8 cellular contexts compared by ENCODE assay signal in the genomic region with DNA sequence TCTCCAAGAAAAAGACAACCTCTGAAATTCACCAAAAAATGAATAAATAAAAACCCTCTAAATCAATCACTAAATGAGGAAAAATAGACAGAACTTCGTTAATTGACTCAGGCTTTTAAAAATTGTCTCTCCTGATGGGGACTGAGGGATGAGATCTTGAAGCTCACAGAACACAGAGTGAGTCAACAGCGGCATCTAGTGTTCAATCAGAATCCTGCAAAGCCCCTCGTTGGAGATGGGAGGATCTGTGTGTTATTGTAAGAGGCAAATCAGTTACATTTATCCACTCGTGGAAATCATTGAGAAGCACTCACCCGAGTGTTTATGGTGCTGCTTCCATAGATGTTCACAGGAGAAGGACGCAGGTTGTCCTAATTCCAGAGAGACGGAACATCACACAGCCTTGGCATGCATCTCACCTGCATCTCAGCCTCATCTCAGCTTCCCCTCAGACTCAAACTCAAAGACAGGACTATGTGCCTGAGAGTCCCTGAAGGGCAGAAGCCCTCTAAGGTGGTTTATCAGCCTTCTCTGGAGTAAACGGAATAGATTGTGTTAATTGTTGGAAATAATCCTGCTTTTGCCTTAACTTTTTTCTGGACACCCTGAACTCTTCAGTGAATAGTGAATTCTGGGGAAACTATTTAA.
DNase-seq lines count a peak whose midpoint lies in the region; ATAC-seq, FAIRE-seq and TF ChIP-seq lines count a peak whose summit lies in the region.

No MANE protein-coding gene starts in this region.

- in situ Hi-C loops in mammary epithelial cell (cut with MboI; ENCODE audit: low sequenced_read_pairs in 2 of 2): no loop called here

- H4K20me1 ChIP-seq in mammary epithelial cell (ENCODE audit: insufficient read depth, low read length) (no peaks in the 10 kb centered on the region), keratinocyte (ENCODE audit: control insufficient read depth, extremely low read depth, insufficient read depth, low read length) (no peaks in the 10 kb centered on the region)

- H3K79me2 ChIP-seq in mammary epithelial cell (ENCODE audit: insufficient read depth, low read length) (no peaks in the 10 kb centered on the region), keratinocyte (ENCODE audit: control insufficient read depth, insufficient read depth, low read length) (no peaks in the 10 kb centered on the region)

- H3K27me3 ChIP-seq in A673 (replicated peaks; ENCODE audit: insufficient read depth, low read depth, low read length, poor library complexity) (no peaks in the 10 kb centered on the region), mammary epithelial cell (ENCODE audit: insufficient read depth, low read length) (no peaks in the 10 kb centered on the region), keratinocyte (ENCODE audit: control insufficient read depth, extremely low read depth, insufficient read depth, low read length) (no peaks in the 10 kb centered on the region)

- intact Hi-C loops in A673 (cut with micrococcal nuclease; ENCODE audit: unreplicated experiment): loop anchor here (10.0 kb wide), 1 partner anchor 1127 kb away; a partner anchor contains a TSS
- intact Hi-C loops in mammary epithelial cell (cut with micrococcal nuclease): loop anchor here (2.0 kb wide), 1 partner anchor 971 kb away; no protein-coding TSS in a partner anchor

- H3K4me2 ChIP-seq in mammary epithelial cell (ENCODE audit: insufficient read depth, low read depth, low read length): no peak overlapping the region
- H3K4me2 ChIP-seq in keratinocyte (ENCODE audit: control insufficient read depth, extremely low read depth, insufficient read depth, low read depth, low read length): peak overlapping the region; percentile 0

- no TSS peak for BruUV-seq in A673 (replicated peaks; lab: Mats Ljungman, UMichigan)
- no TSS peak for BruUV-seq in mammary epithelial cell (replicated peaks; lab: Mats Ljungman, UMichigan)

- ATAC-seq in GM18499 (IDR thresholded peaks at IDR 0.05; ENCODE audit: insufficient read depth, unreplicated experiment): peak; percentile 60
- ATAC-seq in HG02885 (IDR thresholded peaks at IDR 0.05; ENCODE audit: poor library complexity, unreplicated experiment): peak; percentile 88

- TF ChIP-seq CTCF in A673 (conservative IDR thresholded peaks at IDR 0.05; ENCODE audit: low read depth, low read length): peak; percentile 96
- peak; percentile 96 to 98 for TF ChIP-seq CTCF in mammary epithelial cell (conservative IDR thresholded peaks at IDR 0.05 in 1 of 2, IDR thresholded peaks at IDR 0.05 in 1 of 2; ENCODE audit: extremely low read depth in 1 of 2, insufficient read depth in 1 of 2, low read depth in 1 of 2, low read length in 2 of 2)
- TF ChIP-seq CTCF in keratinocyte (optimal IDR thresholded peaks at IDR 0.05 in 1 of 3, IDR thresholded peaks at IDR 0.05 in 1 of 3, conservative IDR thresholded peaks at IDR 0.05 in 1 of 3; ENCODE audit: extremely low read depth in 1 of 3, insufficient read depth in 2 of 3, low read length in 3 of 3): peak; percentile 82 to 95 (median 87)

- POLR2A ChIA-PET in A673 (lab: Charles Lee; ENCODE audit: low non-redundant PET): interaction anchor here (0.6 to 0.7 kb wide), 2 partner anchors 33 to 521 kb away, joined by 3 to 5 read pairs; no protein-coding TSS in a partner anchor

- CTCF ChIA-PET in A673 (lab: Charles Lee): interaction anchor here (0.6 to 1.5 kb wide), 5 partner anchors 19 to 550 kb away, joined by 3 to 6 read pairs (median 4); no protein-coding TSS in a partner anchor
- CTCF ChIA-PET in mammary epithelial cell (lab: Charles Lee; ENCODE audit: low non-redundant PET): interaction anchor here (0.6 to 0.9 kb wide), 7 partner anchors 19 to 1853 kb away, joined by 3 to 6 read pairs (median 4); no protein-coding TSS in a partner anchor

- H3K36me3 ChIP-seq in A673 (ENCODE audit: insufficient read depth, low read length, poor library complexity, severe bottlenecking): no peaks in the 10 kb centered on the region
- H3K36me3 ChIP-seq in mammary epithelial cell (ENCODE audit: insufficient read depth, low read length): no peaks in the 10 kb centered on the region
- H3K36me3 ChIP-seq in keratinocyte (ENCODE audit: control insufficient read depth in 2 of 2, extremely low read depth in 1 of 2, insufficient read depth in 2 of 2, low read length in 2 of 2): no peaks in the 10 kb centered on the region

- dilution Hi-C loops in mammary epithelial cell (cut with HindIII; ENCODE audit: low sequenced_read_pairs): no loop called here
- dilution Hi-C loops in keratinocyte (cut with MboI; ENCODE audit: extremely low pct_ligation_motif_present, low sequenced_read_pairs): no loop called here

- H2AFZ ChIP-seq in mammary epithelial cell (ENCODE audit: low read depth, low read length): no peak overlapping the region
- H2AFZ ChIP-seq in keratinocyte (ENCODE audit: control insufficient read depth, low read length): no peak overlapping the region

- H3K4me1 ChIP-seq in A673 (ENCODE audit: insufficient read depth, low read length, poor library complexity, severe bottlenecking): peaks cover 16% of the 10 kb centered on the region
- H3K4me1 ChIP-seq in mammary epithelial cell (ENCODE audit: insufficient read depth, low read length): peaks cover 20% of the 10 kb centered on the region
- peaks cover 18% of the 10 kb centered on the region for H3K4me1 ChIP-seq in keratinocyte (ENCODE audit: control insufficient read depth, extremely low read depth, insufficient read depth, low read length)

- H3K9me3 ChIP-seq in A673 (ENCODE audit: low read depth, low read length, poor library complexity, severe bottlenecking) (no peaks in the 10 kb centered on the region), mammary epithelial cell (replicated peaks; ENCODE audit: insufficient read depth, low read length) (no peaks in the 10 kb centered on the region), keratinocyte (ENCODE audit: control insufficient read depth, low read depth, low read length) (no peaks in the 10 kb centered on the region)

- H3K9ac ChIP-seq in mammary epithelial cell (ENCODE audit: insufficient read depth, low read length): no peak overlapping the region
- H3K9ac ChIP-seq in keratinocyte (ENCODE audit: control insufficient read depth, extremely low read depth, insufficient read depth, low read length): no peak overlapping the region

- H3K9me1 ChIP-seq in keratinocyte (ENCODE audit: control insufficient read depth, extremely low read depth, insufficient read depth, low read length): no peaks in the 10 kb centered on the region

- H3K27ac ChIP-seq in A673 (ENCODE audit: low read depth, low read length, poor library complexity, severe bottlenecking): peak overlapping the region; percentile 9
- no peak overlapping the region for H3K27ac ChIP-seq in mammary epithelial cell (ENCODE audit: insufficient read depth, low read depth, low read length)
- no peak overlapping the region for H3K27ac ChIP-seq in keratinocyte (ENCODE audit: control insufficient read depth, insufficient read depth, low read length)

- DNase-seq in A673 (ENCODE audit: low spot score) (peak; percentile 87), NCI-H2081 treated with DMSO at 0.1 percent for 48 hours (lab: John Stamatoyannopoulos, UW) (peak; percentile 9), mammary epithelial cell (peak; percentile 57), keratinocyte (ENCODE audit: low read depth, low spot score) (no peak)
- peak; percentile 55 to 62 for DNase-seq in stimulated activated CD4-positive, alpha-beta T cell treated with anti-CD3 and anti-CD28 coated beads, Interleukin-2, amount 100 ng/mL, for 24 hours

- WGBS in mammary epithelial cell (ENCODE audit: low coverage, missing lambda C conversion rate): 0% methylated on average over 7 of the region's 8 CpGs

- H3K4me3 ChIP-seq in A673 (ENCODE audit: low read depth, low read length, poor library complexity, severe bottlenecking) (no peak overlapping the region), mammary epithelial cell (replicated peaks in 1 of 3; ENCODE audit: insufficient read depth in 1 of 3, low read depth in 2 of 3, low read length in 3 of 3) (no peak overlapping the region), keratinocyte (ENCODE audit: control insufficient read depth in 2 of 3, extremely low read depth in 1 of 3, insufficient read depth in 2 of 3, low read depth in 1 of 3, low read length in 3 of 3) (no peak overlapping the region)

- FAIRE-seq in TTC549 (lab: Jason Lieb, UNC): peak; percentile 61
- FAIRE-seq in keratinocyte (lab: Jason Lieb, UNC): peak; percentile 59
